In the genomic region with DNA sequence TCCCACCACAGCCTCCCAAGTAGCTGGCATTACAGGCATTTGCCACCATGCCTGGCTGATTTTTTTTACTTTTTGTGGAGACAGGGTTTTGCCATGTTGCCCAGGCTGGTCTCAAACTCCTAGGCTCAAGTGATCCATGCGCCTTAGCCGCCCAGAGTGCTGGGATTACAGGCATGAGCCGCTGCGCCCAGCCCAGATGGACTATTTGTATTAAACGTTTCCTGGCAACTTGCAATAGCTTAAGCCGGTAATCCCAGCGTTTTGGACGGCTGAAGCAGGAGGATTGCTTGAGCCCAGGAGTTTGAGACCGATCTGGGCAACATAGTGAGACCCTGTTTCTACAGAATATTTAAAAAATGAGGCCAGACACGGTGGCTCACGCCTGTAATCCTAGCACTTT, we compare ENCODE assay signal across 18 cellular contexts. TPM values are rescaled to one million over a fixed set of nuclear protein-coding genes. Genes with fewer than 3 reads are reported as not detected.
DNase-seq lines count a peak whose midpoint lies in the region; ATAC-seq and TF ChIP-seq lines count a peak whose summit lies in the region.
"Had no signal": no experiment of that assay in that cellular context is flagged by ENCODE, and none has a peak within 500 bp of the region (broad histone marks: within the 10 kb centered on the region; RNA-seq: fewer than 3 reads in every experiment).

No MANE protein-coding gene starts in this region.

- no peaks in the 10 kb centered on the region for H3K27me3 Mint-ChIP-seq in CD4-positive, alpha-beta T cell
- H3K27me3 Mint-ChIP-seq in central memory CD8-positive, alpha-beta T cell: no peaks in the 10 kb centered on the region
- no peaks in the 10 kb centered on the region for H3K27me3 Mint-ChIP-seq in nephron progenitor cell (ENCODE audit: low read depth, poor library complexity)
- H3K27me3 Mint-ChIP-seq: CD4-positive, alpha-beta memory T cell had no signal

- ATAC-seq in CD4-positive, alpha-beta T cell (ENCODE audit: poor library complexity): no peak
- no peak for ATAC-seq in central memory CD8-positive, alpha-beta T cell (replicated peaks; ENCODE audit: extremely low read depth, poor library complexity, severe bottlenecking)
- ATAC-seq: Right ventricle myocardium inferior, SK-N-SH treated with all-trans-retinoic acid at 6 μM for 48 hours had no signal

- H3K27me3 ChIP-seq in CD4-positive, alpha-beta T cell (ENCODE audit: control insufficient read depth, insufficient read depth, low read length): no peaks in the 10 kb centered on the region
- H3K27me3 ChIP-seq: Peyer's patch had no signal

- no peak for TF ChIP-seq CTCF in CD4-positive, alpha-beta T cell (IDR thresholded peaks at IDR 0.05)
- no peak for TF ChIP-seq CTCF in nephron progenitor cell (IDR thresholded peaks at IDR 0.05)

- POLR2A ChIA-PET in CD4-positive, alpha-beta T cell (lab: Charles Lee): no interaction called here
- POLR2A ChIA-PET in HEK293T (lab: Yijun Ruan, JAX): no interaction called here

- peak overlapping the region; percentile 9 for H3K27ac Mint-ChIP-seq in CD4-positive, alpha-beta T cell
- H3K27ac Mint-ChIP-seq in central memory CD8-positive, alpha-beta T cell (ENCODE audit: low read depth): peak overlapping the region; percentile 41
- H3K27ac Mint-ChIP-seq in nephron progenitor cell: peak overlapping the region; percentile 86

- no peak overlapping the region for H3K4me3 Mint-ChIP-seq in CD4-positive, alpha-beta T cell
- no peak overlapping the region for H3K4me3 Mint-ChIP-seq in central memory CD8-positive, alpha-beta T cell
- no peak overlapping the region for H3K4me3 Mint-ChIP-seq in nephron progenitor cell

- peaks cover 49% of the 10 kb centered on the region for H3K36me3 Mint-ChIP-seq in CD4-positive, alpha-beta T cell (ENCODE audit: low read depth)
- H3K36me3 Mint-ChIP-seq in central memory CD8-positive, alpha-beta T cell (ENCODE audit: insufficient read depth): peaks cover 14% of the 10 kb centered on the region
- peaks cover 73% of the 10 kb centered on the region for H3K36me3 Mint-ChIP-seq in nephron progenitor cell (ENCODE audit: low read depth)

- DNase-seq in CD4-positive, alpha-beta T cell: no peak
- DNase-seq in NCI-H82 treated with DMSO at 0.1 percent for 48 hours (lab: John Stamatoyannopoulos, UW; ENCODE audit: unreplicated experiment): peak; percentile 21
- DNase-seq in central memory CD8-positive, alpha-beta T cell (ENCODE audit: low spot score in 2 of 2): no peak
- DNase-seq in nephron progenitor cell: no peak
- DNase-seq in NCI-H1694 (lab: John Stamatoyannopoulos, UW): no peak
- DNase-seq in HEK293T (ENCODE audit: extremely low spot score): no peak
- DNase-seq in HUDEP-2 (lab: John Stamatoyannopoulos, UW; ENCODE audit: unreplicated experiment in 76 of 76): no peak
- DNase-seq: ACHN; CD4-positive, alpha-beta memory T cell; DMS79; GM23248; NCI-H1436; NCI-H2081 treated with DMSO at 0.1 percent for 48 hours; NCI-H510A; Peyer's patch had no signal

- intact Hi-C loops in CD4-positive, alpha-beta T cell (cut with DNase I, micrococcal nuclease): no loop called here

- H3K27ac ChIP-seq in CD4-positive, alpha-beta T cell (ENCODE audit: low read depth, low read length): no peak overlapping the region
- H3K27ac ChIP-seq: GM23248, KMS-11, Peyer's patch had no signal

- CTCF ChIA-PET in CD4-positive, alpha-beta T cell (lab: Charles Lee): no interaction called here
- CTCF ChIA-PET in HEK293T (lab: Yijun Ruan, JAX): interaction anchor here (0.5 to 0.6 kb wide), 2 partner anchors 19 to 1048 kb away, joined by 3 read pairs; a partner anchor contains a TSS

- H3K9me3 ChIP-seq in CD4-positive, alpha-beta T cell (ENCODE audit: control insufficient read depth, low read length): no peaks in the 10 kb centered on the region
- H3K9me3 ChIP-seq: Peyer's patch had no signal

- peaks cover 69% of the 10 kb centered on the region for H3K4me1 Mint-ChIP-seq in CD4-positive, alpha-beta T cell (ENCODE audit: low read depth)
- H3K4me1 Mint-ChIP-seq in central memory CD8-positive, alpha-beta T cell: peaks cover 56% of the 10 kb centered on the region
- H3K4me1 Mint-ChIP-seq in nephron progenitor cell: peaks cover 9% of the 10 kb centered on the region

- no peaks in the 10 kb centered on the region for H3K9me3 Mint-ChIP-seq in CD4-positive, alpha-beta T cell
- no peaks in the 10 kb centered on the region for H3K9me3 Mint-ChIP-seq in central memory CD8-positive, alpha-beta T cell
- H3K9me3 Mint-ChIP-seq in nephron progenitor cell: peaks cover 24% of the 10 kb centered on the region
- H3K9me3 Mint-ChIP-seq: CD4-positive, alpha-beta memory T cell had no signal

TF ChIP-seq in HEK293T, 16 proteins besides CTCF, POLR2A, EP300 and RAD21:
- TF ChIP-seq ZNF384 (IDR thresholded peaks at IDR 0.05) (no peak), LEF1 (IDR thresholded peaks at IDR 0.05; ENCODE audit: borderline replicate concordance) (no peak), ARNT (IDR thresholded peaks at IDR 0.05) (no peak), SP1 (IDR thresholded peaks at IDR 0.05) (no peak), NFRKB (IDR thresholded peaks at IDR 0.05) (no peak), BHLHE40 (IDR thresholded peaks at IDR 0.05; ENCODE audit: borderline replicate concordance) (no peak), SUZ12 (IDR thresholded peaks at IDR 0.05) (no peak), ELF4 (IDR thresholded peaks at IDR 0.05) (no peak), L3MBTL2 (conservative IDR thresholded peaks at IDR 0.05) (no peak), FOXM1 (IDR thresholded peaks at IDR 0.05; ENCODE audit: borderline replicate concordance) (no peak), CTBP1 (IDR thresholded peaks at IDR 0.05; ENCODE audit: borderline replicate concordance) (no peak)
- TF ChIP-seq, protein P1, sequence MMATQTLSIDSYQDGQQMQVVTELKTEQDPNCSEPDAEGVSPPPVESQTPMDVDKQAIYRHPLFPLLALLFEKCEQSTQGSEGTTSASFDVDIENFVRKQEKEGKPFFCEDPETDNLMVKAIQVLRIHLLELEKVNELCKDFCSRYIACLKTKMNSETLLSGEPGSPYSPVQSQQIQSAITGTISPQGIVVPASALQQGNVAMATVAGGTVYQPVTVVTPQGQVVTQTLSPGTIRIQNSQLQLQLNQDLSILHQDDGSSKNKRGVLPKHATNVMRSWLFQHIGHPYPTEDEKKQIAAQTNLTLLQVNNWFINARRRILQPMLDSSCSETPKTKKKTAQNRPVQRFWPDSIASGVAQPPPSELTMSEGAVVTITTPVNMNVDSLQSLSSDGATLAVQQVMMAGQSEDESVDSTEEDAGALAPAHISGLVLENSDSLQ (IDR thresholded peaks at IDR 0.05): no peak

RNA-seq across cellular contexts. Expression of a gene that starts 18.4 kb away (rescaled TPM):
- total RNA-seq in CD4-positive, alpha-beta T cell: 10 to 100 TPM; 35.9 to 41.3 TPM

Comparison
In these comparisons a context has a peak if more than half of its experiments do, and no peak if none do; other contexts are left out.
1. H3K27ac Mint-ChIP-seq: peak in every context shown above with its lines; median percentile 86 in nephron progenitor cell; 41 in central memory CD8-positive, alpha-beta T cell; 9 in CD4-positive, alpha-beta T cell.